8 cellular contexts compared by ENCODE assay signal in the genomic region with DNA sequence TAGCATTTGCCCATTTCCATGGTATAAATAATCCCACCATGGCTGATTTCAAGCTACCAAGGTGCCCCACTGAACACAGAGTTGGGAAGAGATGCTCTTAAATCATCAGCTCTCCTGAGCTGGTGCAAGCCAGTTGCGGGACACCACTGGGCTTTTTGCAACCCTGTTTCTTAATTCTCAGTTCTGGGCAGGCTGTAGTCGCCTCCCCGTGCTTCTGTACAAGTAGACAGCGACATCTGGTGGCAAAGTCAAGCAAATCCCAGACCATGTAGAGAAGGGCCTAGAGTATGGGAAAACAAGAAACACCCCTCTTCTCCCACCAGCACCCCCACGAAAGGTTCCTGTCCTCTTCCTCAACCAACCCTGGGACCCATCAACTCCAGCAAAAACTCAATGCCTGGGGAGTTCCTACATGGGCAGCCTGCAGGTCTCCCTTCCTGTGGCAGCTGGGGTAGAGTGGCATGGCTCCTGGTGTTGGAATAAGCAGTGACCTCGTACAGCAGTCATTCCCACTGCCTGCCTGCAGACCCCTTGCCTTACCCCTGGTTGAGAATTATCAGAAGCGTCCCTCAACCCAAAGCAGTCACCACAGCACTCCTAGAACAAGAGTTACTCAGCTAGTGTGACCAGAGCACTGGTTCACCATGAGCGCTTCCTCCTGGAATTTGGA.
A peak's percentile ranks its signal among the peaks of the same experiment; 100 is the strongest.
DNase-seq lines count a peak whose midpoint lies in the region; ATAC-seq and TF ChIP-seq lines count a peak whose summit lies in the region.

No MANE protein-coding gene starts in this region.

- CTCF ChIA-PET in activated naive CD4-positive, alpha-beta T cell treated with anti-CD3 and anti-CD28 coated beads for 36 hours (lab: Charles Lee), result interaction anchor here (0.5 to 9.3 kb wide), 28 partner anchors 9 to 350 kb away, joined by 3 to 232 read pairs (median 4); a partner anchor contains a TSS

- H3K4me1 Mint-ChIP-seq in activated naive CD4-positive, alpha-beta T cell treated with anti-CD3 and anti-CD28 coated beads for 36 hours (ENCODE audit: low read depth), result peaks cover 2% of the 10 kb centered on the region
- H3K4me1 Mint-ChIP-seq in glutamatergic neuron (ENCODE audit: low read depth, unreplicated experiment), result peaks cover 5% of the 10 kb centered on the region

- H3K4me1 ChIP-seq in SJSA1 (replicated peaks), result no peaks in the 10 kb centered on the region

- H3K9me3 ChIP-seq in SJSA1 (replicated peaks), result 0 out of 2 replicates have a peak, but pooled peaks cover 3% of the 10 kb centered on the region

- no peaks in the 10 kb centered on the region for H3K27me3 ChIP-seq in SJSA1 (replicated peaks)

- no peak overlapping the region for H3K4me3 Mint-ChIP-seq in activated naive CD4-positive, alpha-beta T cell treated with anti-CD3 and anti-CD28 coated beads for 36 hours
- H3K4me3 Mint-ChIP-seq in glutamatergic neuron (ENCODE audit: unreplicated experiment), result no peak overlapping the region

- H3K27ac ChIP-seq in SJSA1, result no peak overlapping the region

- H3K27ac Mint-ChIP-seq in activated naive CD4-positive, alpha-beta T cell treated with anti-CD3 and anti-CD28 coated beads for 36 hours, result no peak overlapping the region
- no peak overlapping the region for H3K27ac Mint-ChIP-seq in glutamatergic neuron (ENCODE audit: unreplicated experiment)

- no peak overlapping the region for H3K4me3 ChIP-seq in Jurkat, Clone E6-1 (ENCODE audit: low read length)
- H3K4me3 ChIP-seq in SJSA1, result no peak overlapping the region

- TF ChIP-seq CTCF in glutamatergic neuron (IDR thresholded peaks at IDR 0.05; ENCODE audit: partially characterized antibody, unreplicated experiment), result peak; percentile 79

- intact Hi-C loops in activated naive CD4-positive, alpha-beta T cell treated with anti-CD3 and anti-CD28 coated beads for 36 hours (cut with micrococcal nuclease), result loop anchor here (1.0 to 10.0 kb wide), 5 partner anchors 74 to 329 kb away; no protein-coding TSS in a partner anchor
- intact Hi-C loops in posterior cingulate gyrus (cut with DNase I), result loop anchor here (1.0 to 10.0 kb wide), 5 partner anchors 89 to 492 kb away; no protein-coding TSS in a partner anchor

- no peaks in the 10 kb centered on the region for H3K36me3 ChIP-seq in SJSA1

- DNase-seq in D341Med (ENCODE audit: low spot score) (peak; percentile 79), SJSA1 (ENCODE audit: low read depth in 1 of 2, low spot score in 2 of 2) (peak; percentile 58 to 71), glutamatergic neuron (peak; percentile 73), posterior cingulate gyrus (peak in 8 of 10 donors; percentile 41 to 92 (median 76))
- peak; percentile 61 for DNase-seq in Jurkat, Clone E6-1 (ENCODE audit: low read depth, low spot score)
- DNase-seq in activated naive CD4-positive, alpha-beta T cell treated with anti-CD3 and anti-CD28 coated beads for 36 hours, result peak; percentile 79

- no peaks in the 10 kb centered on the region for H3K36me3 Mint-ChIP-seq in activated naive CD4-positive, alpha-beta T cell treated with anti-CD3 and anti-CD28 coated beads for 36 hours (ENCODE audit: low read depth)
- peaks cover 2% of the 10 kb centered on the region for H3K36me3 Mint-ChIP-seq in glutamatergic neuron (ENCODE audit: unreplicated experiment)

- ATAC-seq in GM19324 (IDR thresholded peaks at IDR 0.05; ENCODE audit: low FRiP score, unreplicated experiment) (no peak), GM19397 (IDR thresholded peaks at IDR 0.05; ENCODE audit: unreplicated experiment) (no peak)

- H3K9me3 Mint-ChIP-seq in activated naive CD4-positive, alpha-beta T cell treated with anti-CD3 and anti-CD28 coated beads for 36 hours, result no peaks in the 10 kb centered on the region
- H3K9me3 Mint-ChIP-seq in glutamatergic neuron (ENCODE audit: unreplicated experiment), result peaks cover 4% of the 10 kb centered on the region

- peaks cover 29% of the 10 kb centered on the region for H3K27me3 Mint-ChIP-seq in activated naive CD4-positive, alpha-beta T cell treated with anti-CD3 and anti-CD28 coated beads for 36 hours (ENCODE audit: low read depth)
- peaks cover 7% of the 10 kb centered on the region for H3K27me3 Mint-ChIP-seq in glutamatergic neuron (ENCODE audit: unreplicated experiment)
